ENCODE assay signal across 11 cellular contexts in the genomic region with DNA sequence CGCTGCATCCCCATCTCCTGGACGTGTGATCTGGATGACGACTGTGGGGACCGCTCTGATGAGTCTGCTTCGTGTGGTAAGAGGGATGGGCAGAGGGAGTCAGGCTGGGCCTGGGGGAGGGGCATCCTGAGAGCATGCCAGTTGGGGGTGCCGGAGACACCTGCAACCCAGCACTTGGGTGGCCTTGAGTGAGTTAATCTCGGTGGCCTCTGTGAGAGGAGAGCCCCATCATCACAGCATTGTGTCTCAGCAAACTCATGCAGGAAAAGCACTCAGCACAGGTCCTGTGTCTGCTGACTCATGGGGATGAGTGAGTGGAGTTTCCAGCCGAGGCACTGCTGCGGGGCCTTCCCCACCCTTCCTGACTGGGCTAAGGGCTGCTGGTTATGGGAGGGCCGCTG. TPM values are rescaled to one million over a fixed set of nuclear protein-coding genes. Genes with fewer than 3 reads are reported as not detected.
DNase-seq lines count a peak whose midpoint lies in the region; ATAC-seq, FAIRE-seq and TF ChIP-seq lines count a peak whose summit lies in the region.
"Had no signal": no experiment of that assay in that cellular context is flagged by ENCODE, and none has a peak within 500 bp of the region (broad histone marks: within the 10 kb centered on the region; RNA-seq: fewer than 3 reads in every experiment).

No MANE protein-coding gene starts in this region.

- peaks cover 0 to 44% (median 0%) of the 10 kb centered on the region in 11 experiments; a peak in 3 of 22 replicates for H4K20me1 ChIP-seq in BLaER1 treated with 17β-estradiol and CSF1 and Interleukin-3, amounts not matched to agents 10 nM and 100 nM
- H4K20me1 ChIP-seq in OCI-LY3 (ENCODE audit: insufficient read depth, low read length), result no peaks in the 10 kb centered on the region
- peaks cover 7% of the 10 kb centered on the region; the same call in 1 of the 2 replicates for H4K20me1 ChIP-seq in K562 (replicated peaks; ENCODE audit: control insufficient read depth, insufficient read depth, low read length)

- no peak for TF ChIP-seq POLR2A in K562 (conservative IDR thresholded peaks at IDR 0.05)

- peak overlapping the region in 6 of 11 experiments; percentile 1 to 48 (median 30); a peak in 6 of 22 replicates for H3K9ac ChIP-seq in BLaER1 treated with 17β-estradiol and CSF1 and Interleukin-3, amounts not matched to agents 10 nM and 100 nM
- H3K9ac ChIP-seq in OCI-LY3 (ENCODE audit: low read length) (no peak overlapping the region), K562 (ENCODE audit: insufficient read depth in 1 of 2, low read depth in 2 of 2, low read length in 2 of 2) (peak overlapping the region in 1 of 2 experiments; percentile 59; a peak in 1 of 4 replicates)

- in situ Hi-C loops in K562 (cut with MboI), result no loop called here

- peak; percentile 69 for ATAC-seq in K562
- ATAC-seq in HG02973 (IDR thresholded peaks at IDR 0.05; ENCODE audit: unreplicated experiment), result no peak
- ATAC-seq: gastrocnemius medialis had no signal

- CTCF ChIA-PET in K562 (lab: Yijun Ruan, JAX; ENCODE audit: low intra/inter-chr PET ratio), result no interaction called here

- DNase-seq in K562 (ENCODE audit: extremely low read depth in 1 of 4, low spot score in 3 of 4) (peak; percentile 45 to 57 (median 48)), DMS153 (lab: John Stamatoyannopoulos, UW) (no peak), COR-L47 (lab: John Stamatoyannopoulos, UW) (no peak), NCI-H2227 (lab: John Stamatoyannopoulos, UW; ENCODE audit: unreplicated experiment) (no peak)
- DNase-seq: gastrocnemius medialis had no signal

- 6% methylated on average over 10 of the region's 10 CpGs for WGBS in K562 (ENCODE audit: insufficient coverage, low coverage, missing lambda C conversion rate)

- H3K27me3 ChIP-seq in BLaER1 treated with 17β-estradiol and CSF1 and Interleukin-3, amounts not matched to agents 10 nM and 100 nM, result no peaks in the 10 kb centered on the region
- H3K27me3 ChIP-seq in OCI-LY3 (ENCODE audit: low read depth, low read length) (no peaks in the 10 kb centered on the region), K562 (ENCODE audit: control insufficient read depth in 2 of 2, insufficient read depth in 2 of 2, low read length in 2 of 2) (peaks cover 13 to 55% of the 10 kb centered on the region in 2 experiments; a peak in 4 of 5 replicates)
- H3K27me3 ChIP-seq: gastrocnemius medialis had no signal

- POLR2A ChIA-PET in K562 (lab: Yijun Ruan, JAX), result interaction anchor here (0.6 kb wide), 1 partner anchor 45 kb away, joined by 3 read pairs; no protein-coding TSS in a partner anchor

- H3K4me3 ChIP-seq in BLaER1 treated with 17β-estradiol and CSF1 and Interleukin-3, amounts not matched to agents 10 nM and 100 nM, result no peak overlapping the region
- H3K4me3 ChIP-seq in OCI-LY3 (ENCODE audit: low read length) (no peak overlapping the region), K562 (no peak overlapping the region), skin epidermis (no peak overlapping the region)
- H3K4me3 ChIP-seq: gastrocnemius medialis had no signal

- no peak overlapping the region for H2AFZ ChIP-seq in OCI-LY3 (ENCODE audit: low read depth, low read length)
- H2AFZ ChIP-seq in K562 (ENCODE audit: low read depth, low read length), result no peak overlapping the region

- peak overlapping the region in 4 of 11 experiments; percentile 7 to 41 (median 16); a peak in 7 of 22 replicates for H3K27ac ChIP-seq in BLaER1 treated with 17β-estradiol and CSF1 and Interleukin-3, amounts not matched to agents 10 nM and 100 nM
- H3K27ac ChIP-seq in OCI-LY3 (ENCODE audit: low read length), result no peak overlapping the region
- no peak overlapping the region for H3K27ac ChIP-seq in K562 (ENCODE audit: extremely low read depth, low read depth, low read length)
- H3K27ac ChIP-seq in skin epidermis, result peak overlapping the region in 12 of 21 experiments; percentile 8 to 75 (median 34)
- H3K27ac ChIP-seq: gastrocnemius medialis had no signal

- TF ChIP-seq EP300 in K562 (IDR thresholded peaks at IDR 0.05; ENCODE audit: low read length), result no peak

- BruUV-seq in K562 (replicated peaks; lab: Mats Ljungman, UMichigan), result no TSS peak

- intact Hi-C loops in K562 (cut with micrococcal nuclease), result no loop called here

- peaks cover 25 to 84% (median 51%) of the 10 kb centered on the region in 10 experiments for H3K4me1 ChIP-seq in BLaER1 treated with 17β-estradiol and CSF1 and Interleukin-3, amounts not matched to agents 10 nM and 100 nM
- H3K4me1 ChIP-seq in OCI-LY3 (ENCODE audit: low read length) (peaks cover 50% of the 10 kb centered on the region), K562 (replicated peaks in 1 of 2; ENCODE audit: control insufficient read depth in 2 of 2, insufficient read depth in 2 of 2, low read length in 2 of 2) (peaks cover 0 to 22% of the 10 kb centered on the region in 2 experiments; a peak in 2 of 5 replicates)
- H3K4me1 ChIP-seq: gastrocnemius medialis had no signal

- H3K79me2 ChIP-seq in OCI-LY3 (ENCODE audit: low read length) (no peaks in the 10 kb centered on the region), K562 (ENCODE audit: control insufficient read depth, insufficient read depth, low read length) (no peaks in the 10 kb centered on the region)

- H3K9me3 ChIP-seq in BLaER1 treated with 17β-estradiol and CSF1 and Interleukin-3, amounts not matched to agents 10 nM and 100 nM (replicated peaks in 1 of 11), result no peaks in the 10 kb centered on the region
- H3K9me3 ChIP-seq in OCI-LY3 (ENCODE audit: insufficient read depth, low read length), result no peaks in the 10 kb centered on the region
- no peaks in the 10 kb centered on the region for H3K9me3 ChIP-seq in K562 (replicated peaks; ENCODE audit: control insufficient read depth, insufficient read depth, low read depth, low read length)
- H3K9me3 ChIP-seq: gastrocnemius medialis had no signal

- H3K9me1 ChIP-seq in K562 (ENCODE audit: control insufficient read depth, insufficient read depth, low read length), result no peaks in the 10 kb centered on the region

- H3K36me3 ChIP-seq in BLaER1 treated with 17β-estradiol and CSF1 and Interleukin-3, amounts not matched to agents 10 nM and 100 nM, result peaks cover 0 to 100% (median 30%) of the 10 kb centered on the region in 11 experiments; a peak in 18 of 22 replicates
- H3K36me3 ChIP-seq in OCI-LY3 (replicated peaks; ENCODE audit: low read depth, low read length) (no peaks in the 10 kb centered on the region), K562 (ENCODE audit: control insufficient read depth, insufficient read depth, low read length) (no peaks in the 10 kb centered on the region)
- H3K36me3 ChIP-seq: gastrocnemius medialis had no signal

- FAIRE-seq in K562 (lab: Jason Lieb, UNC), result peak; percentile 48
- FAIRE-seq: G401.6 had no signal

- TF ChIP-seq CTCF in OCI-LY3 (IDR thresholded peaks at IDR 0.05; ENCODE audit: low read depth, low read length) (no peak), K562 (IDR thresholded peaks at IDR 0.05 in 2 of 3, conservative IDR thresholded peaks at IDR 0.05 in 1 of 3; ENCODE audit: insufficient read depth in 2 of 3, low read depth in 1 of 3, low read length in 3 of 3) (no peak)

- H3K4me2 ChIP-seq in BLaER1 treated with 17β-estradiol and CSF1 and Interleukin-3, amounts not matched to agents 10 nM and 100 nM, result peak overlapping the region; percentile 14 to 80 (median 57); a peak in 20 of 22 replicates
- H3K4me2 ChIP-seq in OCI-LY3 (ENCODE audit: low read length) (peak overlapping the region; percentile 38; the same call in 1 of the 2 replicates), K562 (ENCODE audit: insufficient read depth, low read length) (no peak overlapping the region)

- TF ChIP-seq RAD21 in K562 (CRISPR knock-in tag; conservative IDR thresholded peaks at IDR 0.05 in 1 of 2, IDR thresholded peaks at IDR 0.05 in 1 of 2), result no peak

RNA-seq across cellular contexts. Expression of gene LRP1-AS, which starts 19.6 kb away (rescaled TPM):
- not detected in 2 replicates for total RNA-seq in K562 (2011; cell fraction: chromatin; rRNA removed; ENCODE audit: low replicate concordance)
- total RNA-seq in K562 (2011; cell fraction: nucleolus; rRNA removed), result not detected in 2 replicates
- not detected in 2 replicates for total RNA-seq in K562 (2011; cell fraction: nucleoplasm; rRNA removed)
- not detected in 2 replicates for total RNA-seq in K562 (2014; rRNA removed)
- not detected in 2 replicates for total RNA-seq in K562 (2014; rRNA removed; fragmentation: Illumina TruSeq; extraction: Trizol)
- not detected in 2 replicates for total RNA-seq in K562 (2015; rRNA removed; fragmentation: Illumina TruSeq; extraction: Trizol)
- not detected in 2 replicates for total RNA-seq in K562 (2021)
- polyA plus RNA-seq in K562 (2011; rRNA removed), result not detected in 2 replicates
- not detected in 2 replicates for polyA plus RNA-seq in K562 (2011; cell fraction: cytosol; rRNA removed)
- polyA plus RNA-seq in K562 (2011; cell fraction: nucleus; rRNA removed), result not detected in 2 replicates
- not detected in 2 replicates for polyA plus RNA-seq in K562 (2012)
- polyA plus RNA-seq in K562 (2014; fragmentation: Illumina TruSeq; extraction: Trizol), result not detected in 2 replicates
- polyA plus RNA-seq in K562 (2014; fragmentation: Nextera tagmentation; extraction: Ambion mirVana), result not detected
- polyA plus RNA-seq in K562 (2014; rRNA removed), result not detected in 2 replicates
- polyA minus RNA-seq in K562 (2011; rRNA and poly(A)+ RNA removed), result not detected in 2 replicates
- polyA minus RNA-seq in K562 (2011; cell fraction: cytosol; rRNA and poly(A)+ RNA removed), result not detected in 2 replicates
- not detected in 2 replicates for polyA minus RNA-seq in K562 (2011; cell fraction: nucleus; rRNA and poly(A)+ RNA removed)
- total RNA-seq: gastrocnemius medialis, neural crest cell had no signal

RNA-seq across cellular contexts. Expression of gene LRP1, which starts 38.7 kb away (rescaled TPM):
- 2.3 and 6.7 TPM in 2 replicates for total RNA-seq in K562 (2011; cell fraction: chromatin; rRNA removed; ENCODE audit: low replicate concordance)
- total RNA-seq in K562 (2011; cell fraction: nucleolus; rRNA removed), result 1.8 and 3.5 TPM in 2 replicates
- total RNA-seq in K562 (2011; cell fraction: nucleoplasm; rRNA removed), result 2.2 and 5.4 TPM in 2 replicates
- total RNA-seq in K562 (2014; rRNA removed) (0.18 and 0.29 TPM in 2 replicates), K562 (2014; rRNA removed; fragmentation: Illumina TruSeq; extraction: Trizol) (0.03 and 0.04 TPM in 2 replicates), K562 (2015; rRNA removed; fragmentation: Illumina TruSeq; extraction: Trizol) (0.11 and 0.36 TPM in 2 replicates), K562 (2021) (0.64 and 1.1 TPM in 2 replicates)
- polyA plus RNA-seq in K562 (2011; rRNA removed) (0.28 and 0.45 TPM in 2 replicates), K562 (2014; fragmentation: Illumina TruSeq; extraction: Trizol) (0.13 and 0.15 TPM in 2 replicates), K562 (2014; fragmentation: Nextera tagmentation; extraction: Ambion mirVana) (not detected), K562 (2014; rRNA removed) (0.19 and 0.45 TPM in 2 replicates)
- polyA plus RNA-seq in K562 (2011; cell fraction: cytosol; rRNA removed), result 0.27 and 0.66 TPM in 2 replicates
- 1.5 and 1.9 TPM in 2 replicates for polyA plus RNA-seq in K562 (2011; cell fraction: nucleus; rRNA removed)
- 0.33 and 1.8 TPM in 2 replicates for polyA plus RNA-seq in K562 (2012)
- polyA minus RNA-seq in K562 (2011; rRNA and poly(A)+ RNA removed), result 1.9 and 2.0 TPM in 2 replicates
- polyA minus RNA-seq in K562 (2011; cell fraction: cytosol; rRNA and poly(A)+ RNA removed), result 2.4 and 4.2 TPM in 2 replicates
- polyA minus RNA-seq in K562 (2011; cell fraction: nucleus; rRNA and poly(A)+ RNA removed), result 0.40 and 2.8 TPM in 2 replicates

RNA-seq across cellular contexts. Expression of gene NXPH4, which starts 49.6 kb away (rescaled TPM):
- 1.7 and 4.4 TPM in 2 replicates for total RNA-seq in K562 (2011; cell fraction: chromatin; rRNA removed; ENCODE audit: low replicate concordance)
- 4.7 and 5.7 TPM in 2 replicates for total RNA-seq in K562 (2011; cell fraction: nucleolus; rRNA removed)
- 5.1 and 6.6 TPM in 2 replicates for total RNA-seq in K562 (2011; cell fraction: nucleoplasm; rRNA removed)
- total RNA-seq in K562 (2014; rRNA removed) (1.0 and 1.4 TPM in 2 replicates), K562 (2014; rRNA removed; fragmentation: Illumina TruSeq; extraction: Trizol) (0.22 TPM in 1 of 2 replicates, not detected in the other), K562 (2015; rRNA removed; fragmentation: Illumina TruSeq; extraction: Trizol) (0.19 TPM in 1 of 2 replicates, not detected in the other), K562 (2021) (2.2 and 2.7 TPM in 2 replicates)
- polyA plus RNA-seq in K562 (2011; rRNA removed) (0.49 and 1.7 TPM in 2 replicates), K562 (2014; fragmentation: Illumina TruSeq; extraction: Trizol) (1.1 and 1.9 TPM in 2 replicates), K562 (2014; fragmentation: Nextera tagmentation; extraction: Ambion mirVana) (not detected), K562 (2014; rRNA removed) (1.1 and 1.3 TPM in 2 replicates)
- polyA plus RNA-seq in K562 (2011; cell fraction: cytosol; rRNA removed), result 0.59 and 0.91 TPM in 2 replicates
- polyA plus RNA-seq in K562 (2011; cell fraction: nucleus; rRNA removed), result 2.4 and 3.4 TPM in 2 replicates
- 2.7 and 7.2 TPM in 2 replicates for polyA plus RNA-seq in K562 (2012)
- polyA minus RNA-seq in K562 (2011; rRNA and poly(A)+ RNA removed), result 0.30 TPM in 1 of 2 replicates, not detected in the other
- 3.2 and 4.1 TPM in 2 replicates for polyA minus RNA-seq in K562 (2011; cell fraction: cytosol; rRNA and poly(A)+ RNA removed)
- polyA minus RNA-seq in K562 (2011; cell fraction: nucleus; rRNA and poly(A)+ RNA removed), result 0.67 and 1.00 TPM in 2 replicates
- total RNA-seq: gastrocnemius medialis had no signal

RNA-seq across cellular contexts. Expression of gene STAT6, which starts 55.8 kb away (rescaled TPM):
- total RNA-seq in K562 (2011; cell fraction: chromatin; rRNA removed; ENCODE audit: low replicate concordance), result 105 and 231 TPM in 2 replicates
- total RNA-seq in K562 (2011; cell fraction: nucleolus; rRNA removed), result 112 and 138 TPM in 2 replicates
- total RNA-seq in K562 (2011; cell fraction: nucleoplasm; rRNA removed), result 110 and 156 TPM in 2 replicates
- 20.8 and 28.2 TPM in 2 replicates for total RNA-seq in K562 (2014; rRNA removed)
- 17.1 and 18.6 TPM in 2 replicates for total RNA-seq in K562 (2014; rRNA removed; fragmentation: Illumina TruSeq; extraction: Trizol)
- 24.9 and 26.5 TPM in 2 replicates for total RNA-seq in K562 (2015; rRNA removed; fragmentation: Illumina TruSeq; extraction: Trizol)
- 32.7 and 38.4 TPM in 2 replicates for total RNA-seq in K562 (2021)
- polyA plus RNA-seq in K562 (2011; rRNA removed), result 40.1 and 60.0 TPM in 2 replicates
- 48.3 and 61.6 TPM in 2 replicates for polyA plus RNA-seq in K562 (2011; cell fraction: cytosol; rRNA removed)
- 178 and 185 TPM in 2 replicates for polyA plus RNA-seq in K562 (2011; cell fraction: nucleus; rRNA removed)
- polyA plus RNA-seq in K562 (2012), result 44.3 and 71.7 TPM in 2 replicates
- polyA plus RNA-seq in K562 (2014; fragmentation: Illumina TruSeq; extraction: Trizol), result 48.2 and 49.5 TPM in 2 replicates
- polyA plus RNA-seq in K562 (2014; fragmentation: Nextera tagmentation; extraction: Ambion mirVana), result 1 to 10 TPM; 2.4 to 4.3 TPM
- polyA plus RNA-seq in K562 (2014; rRNA removed), result 37.9 and 38.4 TPM in 2 replicates
- 25.6 and 31.5 TPM in 2 replicates for polyA minus RNA-seq in K562 (2011; rRNA and poly(A)+ RNA removed)
- polyA minus RNA-seq in K562 (2011; cell fraction: cytosol; rRNA and poly(A)+ RNA removed), result 18.7 and 19.9 TPM in 2 replicates
- 30.0 and 42.1 TPM in 2 replicates for polyA minus RNA-seq in K562 (2011; cell fraction: nucleus; rRNA and poly(A)+ RNA removed)

Comparison
In these comparisons a context has a peak if more than half of its experiments do, and no peak if none do; other contexts are left out.
1. H3K27ac ChIP-seq: peak in skin epidermis (12 of 21); none in OCI-LY3 (single experiment) and K562 (single experiment).
2. DNase-seq: peak in K562 (4 of 4); none in DMS153 (single experiment), COR-L47 (single experiment) and NCI-H2227 (single experiment).